Comparison of ENCODE assay signal across 8 cellular contexts in the genomic region with DNA sequence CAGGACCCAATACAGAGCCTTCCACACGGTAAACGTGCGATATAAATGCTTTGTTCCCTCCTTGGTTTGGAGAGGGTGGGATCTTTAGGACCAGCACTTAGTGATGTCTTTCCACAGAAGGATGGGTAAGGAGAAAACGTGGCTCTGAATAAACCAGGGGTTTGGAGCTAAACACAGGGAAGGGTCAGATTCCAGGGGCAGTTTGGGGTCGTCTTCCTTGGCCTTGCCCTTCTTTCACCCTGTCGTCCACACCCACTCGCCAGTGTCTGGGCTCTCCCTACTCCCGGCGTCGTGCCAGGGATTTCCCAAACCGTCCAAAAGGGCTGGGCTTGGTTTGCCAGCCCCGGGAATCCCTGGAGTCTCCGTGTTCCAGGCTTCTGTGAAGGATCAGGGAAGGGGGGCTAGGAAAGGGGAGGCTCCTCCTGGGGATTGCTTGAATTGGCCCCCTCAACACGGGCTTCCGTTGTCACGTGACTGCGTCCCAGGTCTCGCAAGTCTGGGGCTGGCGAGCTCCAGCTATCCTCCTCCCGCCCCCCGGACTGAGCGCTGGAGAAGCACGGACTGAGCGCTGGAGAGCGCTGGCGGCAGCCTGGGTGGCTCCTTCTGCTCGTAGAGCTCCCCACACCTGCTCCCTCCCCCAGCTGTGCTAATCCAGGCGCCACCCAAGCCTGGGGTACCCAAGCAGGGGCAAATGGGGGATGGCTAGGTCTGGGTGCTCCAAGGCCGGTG. TPM values are rescaled to one million over a fixed set of nuclear protein-coding genes. Genes with fewer than 3 reads are reported as not detected.
DNase-seq lines count a peak whose midpoint lies in the region; ATAC-seq, FAIRE-seq and TF ChIP-seq lines count a peak whose summit lies in the region.

No MANE protein-coding gene starts in this region.

- TF ChIP-seq POLR2A in GM12892 (IDR thresholded peaks at IDR 0.05; ENCODE audit: low read depth, low read length) = no peak; the same call in 1 of the 2 replicates

- no peaks in the 10 kb centered on the region for H3K36me3 ChIP-seq in skeletal muscle satellite cell (ENCODE audit: insufficient read depth, low read length)

- H3K27me3 ChIP-seq in skeletal muscle satellite cell (ENCODE audit: control insufficient read depth, insufficient read depth, low read length) = no peaks in the 10 kb centered on the region

- no peak for FAIRE-seq in GM12892 (lab: Jason Lieb, UNC)

- DNase-seq in AG20443 (ENCODE audit: low spot score) = peak; percentile 66
- peak; percentile 53 for DNase-seq in GM12892 (ENCODE audit: insufficient read length)
- peak; percentile 85 for DNase-seq in OCI-M1 (lab: John Stamatoyannopoulos, UW)
- peak; percentile 78 for DNase-seq in cerebellar cortex (ENCODE audit: low spot score)
- peak; percentile 72 for DNase-seq in inferior parietal cortex (ENCODE audit: extremely low spot score)

- peak overlapping the region; percentile 94 for H3K4me2 ChIP-seq in skeletal muscle satellite cell (ENCODE audit: low read length)

- no peaks in the 10 kb centered on the region for H3K9me3 ChIP-seq in skeletal muscle satellite cell (replicated peaks; ENCODE audit: low read length)

- peaks cover 82% of the 10 kb centered on the region for H3K4me1 ChIP-seq in skeletal muscle satellite cell (ENCODE audit: control insufficient read depth, insufficient read depth, low read length)

- peak; percentile 18 for ATAC-seq in HG03354 (IDR thresholded peaks at IDR 0.05; ENCODE audit: poor library complexity, severe bottlenecking, unreplicated experiment)
- ATAC-seq in GM19455 (IDR thresholded peaks at IDR 0.05; ENCODE audit: unreplicated experiment) = no peak

- H3K4me3 ChIP-seq in skeletal muscle satellite cell (ENCODE audit: low read length) = peak overlapping the region; percentile 71

- peak overlapping the region; percentile 93 for H3K9ac ChIP-seq in skeletal muscle satellite cell (ENCODE audit: low read depth, low read length)

RNA-seq across cellular contexts. Expression of gene ARMC12, which starts 9.5 kb away (rescaled TPM):
- polyA plus RNA-seq in GM12892 (2012; ENCODE audit: missing spikeins) = 0.30 TPM
- 0.25 and 0.66 TPM in 2 replicates for total RNA-seq in skeletal muscle satellite cell (2012; rRNA removed)

RNA-seq across cellular contexts. Expression of gene FKBP5, which starts 38.7 kb away (rescaled TPM):
- 34.9 TPM for polyA plus RNA-seq in GM12892 (2012; ENCODE audit: missing spikeins)
- total RNA-seq in skeletal muscle satellite cell (2012; rRNA removed) = 45.9 and 52.2 TPM in 2 replicates

RNA-seq across cellular contexts. Expression of gene CLPSL2, which starts 49.0 kb away (rescaled TPM):
- polyA plus RNA-seq in GM12892 (2012; ENCODE audit: missing spikeins) = not detected
- total RNA-seq in skeletal muscle satellite cell (2012; rRNA removed) = not detected in 2 replicates

RNA-seq across cellular contexts. Expression of gene CLPSL1, which starts 53.4 kb away (rescaled TPM):
- not detected for polyA plus RNA-seq in GM12892 (2012; ENCODE audit: missing spikeins)
- total RNA-seq in skeletal muscle satellite cell (2012; rRNA removed) = not detected in 2 replicates
